ENCODE assay signal across 9 cellular contexts in the genomic region with DNA sequence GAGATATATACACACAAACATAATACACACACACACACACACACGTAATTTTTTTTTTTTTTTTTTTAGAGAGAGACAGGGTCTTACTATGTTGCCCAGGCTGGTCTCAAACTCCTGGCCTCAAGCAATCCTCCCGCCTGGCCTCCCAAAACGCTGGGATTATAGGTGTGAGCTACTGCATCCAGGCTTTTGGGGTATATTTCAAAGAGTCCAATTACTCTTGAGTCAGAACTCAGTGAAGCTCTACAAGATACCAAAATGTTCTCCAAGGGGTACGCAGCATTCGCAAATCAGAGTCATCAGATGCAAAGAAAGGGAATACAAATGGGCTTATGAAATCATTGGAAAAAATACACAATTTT. TPM values are rescaled to one million over a fixed set of nuclear protein-coding genes. Genes with fewer than 3 reads are reported as not detected.
DNase-seq lines count a peak whose midpoint lies in the region; ATAC-seq and TF ChIP-seq lines count a peak whose summit lies in the region.
"Had no signal": no experiment of that assay in that cellular context is flagged by ENCODE, and none has a peak within 500 bp of the region (broad histone marks: within the 10 kb centered on the region; RNA-seq: fewer than 3 reads in every experiment).

No MANE protein-coding gene starts in this region.

- H3K27ac Mint-ChIP-seq in effector memory CD8-positive, alpha-beta T cell = peak overlapping the region; percentile 86 to 95

- no peak overlapping the region for H2AFZ ChIP-seq in smooth muscle cell (ENCODE audit: low read depth)

- H3K4me3 Mint-ChIP-seq in effector memory CD8-positive, alpha-beta T cell = peak overlapping the region; percentile 43 to 64

- 35% methylated on average over 5 of the region's 5 CpGs for WGBS in smooth muscle cell (ENCODE audit: low lambda C conversion rate)
- 70 to 73% (median 72%) methylated on average over 5 of the region's 5 CpGs for WGBS in ovary, 3 donors

- H3K9me3 Mint-ChIP-seq in effector memory CD8-positive, alpha-beta T cell = no peaks in the 10 kb centered on the region

- no peak overlapping the region for H3K9ac ChIP-seq in HUES48 (ENCODE audit: low read depth, low read length)
- H3K9ac ChIP-seq in smooth muscle cell (ENCODE audit: low read depth) = peak overlapping the region; percentile 70

- no peak for TF ChIP-seq POLR2A in ovary (IDR thresholded peaks at IDR 0.05)

- H3K27me3 ChIP-seq in HUES48 (ENCODE audit: control insufficient read depth, insufficient read depth, low read length) = no peaks in the 10 kb centered on the region
- no peaks in the 10 kb centered on the region for H3K27me3 ChIP-seq in smooth muscle cell (ENCODE audit: low read depth)
- H3K27me3 ChIP-seq in ovary = no peaks in the 10 kb centered on the region
- H3K27me3 ChIP-seq: neutrophil had no signal

- TF ChIP-seq EP300 in ovary (IDR thresholded peaks at IDR 0.05) = no peak

- H3K4me1 Mint-ChIP-seq in effector memory CD8-positive, alpha-beta T cell (ENCODE audit: low read depth in 2 of 2) = peaks cover 20 to 25% of the 10 kb centered on the region in 2 donors

- no peaks in the 10 kb centered on the region for H3K27me3 Mint-ChIP-seq in effector memory CD8-positive, alpha-beta T cell

- peak overlapping the region; percentile 44 for H3K4me2 ChIP-seq in smooth muscle cell

- DNase-seq in effector memory CD8-positive, alpha-beta T cell = no peak
- no peak for DNase-seq in smooth muscle cell (lab: John Stamatoyannopoulos, UW; ENCODE audit: unreplicated experiment)
- no peak for DNase-seq in AML-193 (lab: John Stamatoyannopoulos, UW)
- no peak for DNase-seq in CD1c-positive myeloid dendritic cell (ENCODE audit: extremely low spot score)
- no peak for DNase-seq in NCI-H446 treated with DMSO at 0.1 percent for 48 hours (lab: John Stamatoyannopoulos, UW)
- no peak for DNase-seq in ovary

- H3K27ac ChIP-seq in HUES48 (ENCODE audit: low read depth, low read length) = peak overlapping the region; percentile 88
- peak overlapping the region; percentile 97 for H3K27ac ChIP-seq in smooth muscle cell (ENCODE audit: low read depth)
- H3K27ac ChIP-seq in ovary = peak overlapping the region in 1 of 2 donors; percentile 25
- H3K27ac ChIP-seq: neutrophil had no signal

- intact Hi-C loops in ovary (cut with DNase I) = no loop called here

- ATAC-seq in GM19455 (IDR thresholded peaks at IDR 0.05; ENCODE audit: unreplicated experiment) = peak; percentile 1
- no peak for ATAC-seq in effector memory CD8-positive, alpha-beta T cell (replicated peaks)

- peaks cover 17% of the 10 kb centered on the region for H3K4me1 ChIP-seq in HUES48 (ENCODE audit: control insufficient read depth, insufficient read depth, low read length)
- peaks cover 13% of the 10 kb centered on the region for H3K4me1 ChIP-seq in smooth muscle cell (ENCODE audit: low read depth)
- H3K4me1 ChIP-seq in ovary (ENCODE audit: insufficient read depth) = peaks cover 3% of the 10 kb centered on the region

- no peak overlapping the region for H3K4me3 ChIP-seq in HUES48 (ENCODE audit: low read depth, low read length)
- H3K4me3 ChIP-seq in smooth muscle cell = no peak overlapping the region
- H3K4me3 ChIP-seq in ovary = no peak overlapping the region

- H3K79me2 ChIP-seq in smooth muscle cell (ENCODE audit: low read depth) = no peaks in the 10 kb centered on the region

- H3K9me3 ChIP-seq in HUES48 (ENCODE audit: control insufficient read depth, insufficient read depth, low read length) (no peaks in the 10 kb centered on the region), smooth muscle cell (replicated peaks; ENCODE audit: low read depth) (no peaks in the 10 kb centered on the region), ovary (no peaks in the 10 kb centered on the region)
- H3K9me3 ChIP-seq: neutrophil had no signal

- TF ChIP-seq CTCF in smooth muscle cell (IDR thresholded peaks at IDR 0.05; ENCODE audit: borderline replicate concordance, insufficient read depth, poor library complexity, severe bottlenecking) = no peak
- TF ChIP-seq CTCF in ovary (IDR thresholded peaks at IDR 0.05) = no peak

- H3K36me3 ChIP-seq in HUES48 (ENCODE audit: control insufficient read depth, insufficient read depth, low read length) = no peaks in the 10 kb centered on the region
- no peaks in the 10 kb centered on the region for H3K36me3 ChIP-seq in smooth muscle cell (ENCODE audit: low read depth)
- no peaks in the 10 kb centered on the region for H3K36me3 ChIP-seq in ovary
- H3K36me3 ChIP-seq: neutrophil had no signal

- H4K20me1 ChIP-seq in smooth muscle cell (ENCODE audit: low read depth) = no peaks in the 10 kb centered on the region

- peaks cover 24% of the 10 kb centered on the region for H3F3A ChIP-seq in smooth muscle cell (ENCODE audit: low read depth)

- H3K36me3 Mint-ChIP-seq in effector memory CD8-positive, alpha-beta T cell (ENCODE audit: insufficient read depth) = peaks cover 3% of the 10 kb centered on the region

RNA-seq across cellular contexts. Expression of gene PHLDA1, which starts 54.0 kb away (rescaled TPM):
- total RNA-seq in smooth muscle cell = 88.6 and 91.3 TPM in 2 replicates
- polyA plus RNA-seq in smooth muscle cell = 69.7 and 70.2 TPM in 2 replicates
- 10 to 100 TPM in 6 of 7 donors, 1 to 10 TPM in 1; 3.8 to 37.7 (median 19.6) TPM for total RNA-seq in ovary
- 10 to 100 TPM; 11.4 to 13.1 TPM for polyA plus RNA-seq in ovary
